ENCODE assay signal across 15 cellular contexts in the genomic region with DNA sequence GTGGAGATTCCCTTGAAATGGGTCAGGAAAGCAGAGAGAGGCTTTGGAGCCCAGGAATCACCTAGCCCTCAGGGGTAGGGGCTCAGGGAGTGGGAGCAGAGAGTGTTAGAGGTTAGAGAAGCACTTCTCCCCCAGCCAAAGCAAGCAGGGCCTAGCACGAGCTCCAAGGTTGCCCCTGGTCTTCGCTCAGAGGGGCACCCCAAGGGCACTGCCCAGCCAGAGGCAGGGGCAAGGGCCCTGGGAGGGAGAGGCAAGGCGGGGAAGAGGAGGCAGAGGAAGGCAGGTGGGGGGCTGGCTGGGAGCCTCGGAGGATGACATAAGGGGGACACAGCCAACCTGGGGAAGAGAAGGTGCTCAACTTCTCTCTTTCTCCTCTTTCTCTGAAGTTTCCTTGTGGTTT.
A peak's percentile ranks its signal among the peaks of the same experiment; 100 is the strongest.
DNase-seq lines count a peak whose midpoint lies in the region; ATAC-seq and TF ChIP-seq lines count a peak whose summit lies in the region.
"Had no signal": no experiment of that assay in that cellular context is flagged by ENCODE, and none has a peak within 500 bp of the region (broad histone marks: within the 10 kb centered on the region; RNA-seq: fewer than 3 reads in every experiment).

No MANE protein-coding gene starts in this region.

- peak; percentile 31 for DNase-seq in Right ventricle myocardium superior
- no peak for DNase-seq in cardiac septum (ENCODE audit: low spot score)
- DNase-seq in left ventricle myocardium superior, result no peak
- DNase-seq in prostate gland (ENCODE audit: low spot score), result no peak
- no peak for DNase-seq in aorta
- no peak for DNase-seq in CD8-positive, alpha-beta T cell
- no peak for DNase-seq in activated naive CD8-positive, alpha-beta T cell treated with anti-CD3 and anti-CD28 coated beads for 36 hours
- DNase-seq: activated CD4-positive, alpha-beta memory T cell treated with anti-CD3 and anti-CD28 coated beads for 36 hours; activated naive CD8-positive, alpha-beta T cell treated with anti-CD3 and anti-CD28 coated beads, Interleukin-2, amount 50 U/mL, for 24 hours; CD8-positive, alpha-beta memory T cell; effector memory CD8-positive, alpha-beta T cell; mesendoderm; OCI-M1 had no signal

- no peak overlapping the region for H3K4me3 Mint-ChIP-seq in CD8-positive, alpha-beta T cell
- no peak overlapping the region for H3K4me3 Mint-ChIP-seq in activated naive CD8-positive, alpha-beta T cell treated with anti-CD3 and anti-CD28 coated beads for 36 hours
- H3K4me3 Mint-ChIP-seq: activated CD4-positive, alpha-beta memory T cell treated with anti-CD3 and anti-CD28 coated beads for 36 hours; activated naive CD8-positive, alpha-beta T cell treated with anti-CD3 and anti-CD28 coated beads, Interleukin-2, amount 50 U/mL, for 24 hours; CD8-positive, alpha-beta memory T cell; effector memory CD8-positive, alpha-beta T cell had no signal

- no peak overlapping the region for H3K27ac Mint-ChIP-seq in CD8-positive, alpha-beta T cell
- no peak overlapping the region for H3K27ac Mint-ChIP-seq in activated naive CD8-positive, alpha-beta T cell treated with anti-CD3 and anti-CD28 coated beads for 36 hours
- H3K27ac Mint-ChIP-seq: activated CD4-positive, alpha-beta memory T cell treated with anti-CD3 and anti-CD28 coated beads for 36 hours; activated naive CD8-positive, alpha-beta T cell treated with anti-CD3 and anti-CD28 coated beads, Interleukin-2, amount 50 U/mL, for 24 hours had no signal

- no peak overlapping the region for H3K4me3 ChIP-seq in prostate gland
- H3K4me3 ChIP-seq in aorta (ENCODE audit: low read length in 2 of 2), result no peak overlapping the region
- no peak overlapping the region for H3K4me3 ChIP-seq in CD8-positive, alpha-beta T cell (ENCODE audit: low read depth, low read length)
- H3K4me3 ChIP-seq: smooth muscle cell had no signal

- no peaks in the 10 kb centered on the region for H3K27me3 Mint-ChIP-seq in CD8-positive, alpha-beta T cell (ENCODE audit: low read depth)
- H3K27me3 Mint-ChIP-seq in activated naive CD8-positive, alpha-beta T cell treated with anti-CD3 and anti-CD28 coated beads for 36 hours, result no peaks in the 10 kb centered on the region
- H3K27me3 Mint-ChIP-seq: activated naive CD8-positive, alpha-beta T cell treated with anti-CD3 and anti-CD28 coated beads, Interleukin-2, amount 50 U/mL, for 24 hours had no signal

- CTCF ChIA-PET in CD8-positive, alpha-beta T cell (lab: Charles Lee), result no interaction called here

- ATAC-seq in Right ventricle myocardium superior (ENCODE audit: poor library complexity) (peak; percentile 1), left ventricle myocardium superior (peak; percentile 5), aorta (ENCODE audit: low FRiP score) (no peak), HG02571 (IDR thresholded peaks at IDR 0.05; ENCODE audit: unreplicated experiment) (no peak)
- no peak for ATAC-seq in CD8-positive, alpha-beta T cell
- ATAC-seq: activated naive CD8-positive, alpha-beta T cell treated with anti-CD3 and anti-CD28 coated beads, Interleukin-2, amount 50 U/mL, for 24 hours; effector memory CD8-positive, alpha-beta T cell had no signal

- H3K9me3 Mint-ChIP-seq in CD8-positive, alpha-beta T cell, result no peaks in the 10 kb centered on the region
- no peaks in the 10 kb centered on the region for H3K9me3 Mint-ChIP-seq in activated naive CD8-positive, alpha-beta T cell treated with anti-CD3 and anti-CD28 coated beads for 36 hours
- H3K9me3 Mint-ChIP-seq: activated CD4-positive, alpha-beta memory T cell treated with anti-CD3 and anti-CD28 coated beads for 36 hours; activated naive CD8-positive, alpha-beta T cell treated with anti-CD3 and anti-CD28 coated beads, Interleukin-2, amount 50 U/mL, for 24 hours; CD8-positive, alpha-beta memory T cell; effector memory CD8-positive, alpha-beta T cell had no signal

- H3K27ac ChIP-seq in prostate gland, result peak overlapping the region; percentile 85 to 89
- H3K27ac ChIP-seq in aorta (ENCODE audit: low read depth in 1 of 2, low read length in 2 of 2), result peak overlapping the region; percentile 10 to 35
- H3K27ac ChIP-seq in CD8-positive, alpha-beta T cell (ENCODE audit: low read depth, low read length), result no peak overlapping the region

- 57% methylated on average over 4 of the region's 4 CpGs for WGBS in prostate gland
- 69 to 73% methylated on average over 4 of the region's 4 CpGs for WGBS in aorta, 2 donors

- TF ChIP-seq POLR2A in prostate gland (IDR thresholded peaks at IDR 0.05), result no peak

- intact Hi-C loops in Right ventricle myocardium superior (cut with DNase I) (no loop called here), cardiac septum (cut with DNase I) (loop anchor here (10.0 kb wide), 1 partner anchor 140 kb away; no protein-coding TSS in a partner anchor), left ventricle myocardium superior (cut with micrococcal nuclease) (no loop called here), prostate gland (cut with DNase I) (loop anchor here (5.0 kb wide), 1 partner anchor 47 kb away; no protein-coding TSS in a partner anchor), aorta (cut with DNase I) (no loop called here)
- intact Hi-C loops in CD8-positive, alpha-beta T cell (cut with DNase I, micrococcal nuclease), result no loop called here

- POLR2A ChIA-PET in CD8-positive, alpha-beta T cell (lab: Charles Lee), result no interaction called here

- H3K36me3 Mint-ChIP-seq in CD8-positive, alpha-beta T cell, result no peaks in the 10 kb centered on the region
- H3K36me3 Mint-ChIP-seq in activated naive CD8-positive, alpha-beta T cell treated with anti-CD3 and anti-CD28 coated beads for 36 hours, result no peaks in the 10 kb centered on the region
- H3K36me3 Mint-ChIP-seq: activated CD4-positive, alpha-beta memory T cell treated with anti-CD3 and anti-CD28 coated beads for 36 hours; CD8-positive, alpha-beta memory T cell had no signal

- peaks cover 65% of the 10 kb centered on the region for H3K4me1 ChIP-seq in prostate gland (replicated peaks)
- H3K4me1 ChIP-seq in aorta (ENCODE audit: control insufficient read depth in 1 of 2, insufficient read depth in 2 of 2, low read length in 2 of 2), result no peaks in the 10 kb centered on the region
- no peaks in the 10 kb centered on the region for H3K4me1 ChIP-seq in CD8-positive, alpha-beta T cell (ENCODE audit: insufficient read depth, low read length)

- H3K27me3 ChIP-seq in prostate gland (replicated peaks; ENCODE audit: insufficient read depth) (no peaks in the 10 kb centered on the region), aorta (ENCODE audit: control insufficient read depth in 1 of 2, insufficient read depth in 2 of 2, low read length in 1 of 2) (no peaks in the 10 kb centered on the region)
- no peaks in the 10 kb centered on the region for H3K27me3 ChIP-seq in CD8-positive, alpha-beta T cell (ENCODE audit: insufficient read depth, low read length)

- H3K9me3 ChIP-seq in prostate gland, result no peaks in the 10 kb centered on the region
- H3K9me3 ChIP-seq in aorta (ENCODE audit: control insufficient read depth, low read length), result no peaks in the 10 kb centered on the region
- H3K9me3 ChIP-seq in CD8-positive, alpha-beta T cell (ENCODE audit: low read length), result no peaks in the 10 kb centered on the region

- TF ChIP-seq CTCF in prostate gland (IDR thresholded peaks at IDR 0.05), result no peak
- TF ChIP-seq CTCF in CD8-positive, alpha-beta T cell (IDR thresholded peaks at IDR 0.05), result no peak

- no peaks in the 10 kb centered on the region for H3K4me1 Mint-ChIP-seq in CD8-positive, alpha-beta T cell (ENCODE audit: low read depth)
- no peaks in the 10 kb centered on the region for H3K4me1 Mint-ChIP-seq in activated naive CD8-positive, alpha-beta T cell treated with anti-CD3 and anti-CD28 coated beads for 36 hours
- H3K4me1 Mint-ChIP-seq: activated naive CD8-positive, alpha-beta T cell treated with anti-CD3 and anti-CD28 coated beads, Interleukin-2, amount 50 U/mL, for 24 hours; CD8-positive, alpha-beta memory T cell had no signal

- no peaks in the 10 kb centered on the region for H3K36me3 ChIP-seq in prostate gland
- no peaks in the 10 kb centered on the region for H3K36me3 ChIP-seq in aorta (ENCODE audit: control insufficient read depth in 1 of 2, insufficient read depth in 2 of 2, low read length in 1 of 2)
- H3K36me3 ChIP-seq in CD8-positive, alpha-beta T cell (ENCODE audit: insufficient read depth, low read length), result no peaks in the 10 kb centered on the region

Comparison
In these comparisons a context has a peak if more than half of its experiments do, and no peak if none do; other contexts are left out.
1. intact Hi-C loops: an anchor here in cardiac septum (10.0 kb wide) and prostate gland (5.0 kb wide); none called in Right ventricle myocardium superior, left ventricle myocardium superior, aorta and CD8-positive, alpha-beta T cell.
2. ATAC-seq: peak in Right ventricle myocardium superior (single experiment) and left ventricle myocardium superior (single experiment); none in aorta (single experiment), CD8-positive, alpha-beta T cell (single experiment) and HG02571 (single experiment).